ENCODE assay signal across 7 cellular contexts in genomic region chr14:103056322-103057027, GRCh38. TPM values are rescaled to one million over a fixed set of nuclear protein-coding genes. Genes with fewer than 3 reads are reported as not detected.
DNase-seq lines count a peak whose midpoint lies in the region; TF ChIP-seq lines count a peak whose summit lies in the region.

No MANE protein-coding gene starts in this region.

- DNase-seq in activated CD4-positive, alpha-beta memory T cell treated with anti-CD3 and anti-CD28 coated beads, Interleukin-2, amount 10 ng/mL, durations not matched to agents 7 days and 5 days, result no peak
- peak; percentile 70 to 85 for DNase-seq in cardiac muscle cell (ENCODE audit: low read depth in 1 of 2, low spot score in 1 of 2)
- DNase-seq in posterior vena cava (ENCODE audit: low spot score), result peak; percentile 92
- no peak for DNase-seq in OCI-LY7 (ENCODE audit: low spot score)
- no peak for DNase-seq in NCI-H774 (lab: John Stamatoyannopoulos, UW)

- no peaks in the 10 kb centered on the region for H3K79me2 ChIP-seq in OCI-LY7 (ENCODE audit: insufficient read depth, low read depth, low read length)

- H3K9ac ChIP-seq in HUES64 (ENCODE audit: low read depth, low read length), result peak overlapping the region; percentile 77

- H3K36me3 Mint-ChIP-seq in activated CD4-positive, alpha-beta memory T cell treated with anti-CD3 and anti-CD28 coated beads, Interleukin-2, amount 10 ng/mL, durations not matched to agents 7 days and 5 days (ENCODE audit: low read depth), result no peaks in the 10 kb centered on the region

- no peaks in the 10 kb centered on the region for H4K20me1 ChIP-seq in OCI-LY7 (ENCODE audit: insufficient read depth, low read length)

- POLR2A ChIA-PET in activated CD4-positive, alpha-beta memory T cell treated with anti-CD3 and anti-CD28 coated beads, Interleukin-2, amount 10 ng/mL, durations not matched to agents 7 days and 5 days (lab: Charles Lee), result no interaction called here
- POLR2A ChIA-PET in OCI-LY7 (lab: Charles Lee), result no interaction called here

- H3K4me3 ChIP-seq in GM12875 (ENCODE audit: low read depth, low read length) (peak overlapping the region; percentile 91), HUES64 (ENCODE audit: low read length) (peak overlapping the region; percentile 93), cardiac muscle cell (peak overlapping the region; percentile 92), OCI-LY7 (ENCODE audit: low read depth, low read length, poor library complexity, severe bottlenecking) (no peak overlapping the region)

- no peak overlapping the region for H3K27ac Mint-ChIP-seq in activated CD4-positive, alpha-beta memory T cell treated with anti-CD3 and anti-CD28 coated beads, Interleukin-2, amount 10 ng/mL, durations not matched to agents 7 days and 5 days

- no peaks in the 10 kb centered on the region for H3K9me3 ChIP-seq in HUES64 (ENCODE audit: insufficient read depth, low read depth, low read length)
- H3K9me3 ChIP-seq in cardiac muscle cell (ENCODE audit: low read depth), result no peaks in the 10 kb centered on the region
- H3K9me3 ChIP-seq in OCI-LY7 (ENCODE audit: low read length), result no peaks in the 10 kb centered on the region

- H3K4me1 ChIP-seq in HUES64 (ENCODE audit: insufficient read depth, low read length) (peaks cover 9% of the 10 kb centered on the region), cardiac muscle cell (ENCODE audit: low read depth) (peaks cover 11% of the 10 kb centered on the region), OCI-LY7 (ENCODE audit: insufficient read depth, low read length, poor library complexity, severe bottlenecking) (no peaks in the 10 kb centered on the region)

- no peak overlapping the region for H2AFZ ChIP-seq in OCI-LY7 (ENCODE audit: low read length)

- no peaks in the 10 kb centered on the region for H3K27me3 ChIP-seq in HUES64 (ENCODE audit: insufficient read depth, low read length)
- no peaks in the 10 kb centered on the region for H3K27me3 ChIP-seq in cardiac muscle cell

- H3K4me2 ChIP-seq in OCI-LY7 (ENCODE audit: low read length), result no peak overlapping the region

- BruUV-seq in OCI-LY7 (replicated peaks; lab: Mats Ljungman, UMichigan), result no TSS peak

- H3K27ac ChIP-seq in HUES64 (ENCODE audit: low read depth, low read length) (peak overlapping the region; percentile 65; the same call in 1 of the 2 replicates), cardiac muscle cell (peak overlapping the region; percentile 59), OCI-LY7 (ENCODE audit: low read depth, low read length, poor library complexity, severe bottlenecking) (no peak overlapping the region)

- H3K4me3 Mint-ChIP-seq in activated CD4-positive, alpha-beta memory T cell treated with anti-CD3 and anti-CD28 coated beads, Interleukin-2, amount 10 ng/mL, durations not matched to agents 7 days and 5 days, result peak overlapping the region; percentile 69

- H3K27me3 Mint-ChIP-seq in activated CD4-positive, alpha-beta memory T cell treated with anti-CD3 and anti-CD28 coated beads, Interleukin-2, amount 10 ng/mL, durations not matched to agents 7 days and 5 days, result peaks cover 31% of the 10 kb centered on the region

- intact Hi-C loops in posterior vena cava (cut with DNase I) (loop anchor here in 1 of 2 donors (5.0 kb wide), 1 partner anchor 34 kb away; no protein-coding TSS in a partner anchor), OCI-LY7 (cut with micrococcal nuclease; ENCODE audit: unreplicated experiment) (no loop called here)

- no peaks in the 10 kb centered on the region for H3K9me2 ChIP-seq in OCI-LY7 (ENCODE audit: insufficient read depth, low read length)

- CTCF ChIA-PET in activated CD4-positive, alpha-beta memory T cell treated with anti-CD3 and anti-CD28 coated beads, Interleukin-2, amount 10 ng/mL, durations not matched to agents 7 days and 5 days (lab: Charles Lee), result no interaction called here
- CTCF ChIA-PET in OCI-LY7 (lab: Charles Lee; ENCODE audit: unreplicated experiment), result no interaction called here

- no peaks in the 10 kb centered on the region for H3K9me3 Mint-ChIP-seq in activated CD4-positive, alpha-beta memory T cell treated with anti-CD3 and anti-CD28 coated beads, Interleukin-2, amount 10 ng/mL, durations not matched to agents 7 days and 5 days

- under 1% methylated on average over 42 of the region's 50 CpGs for WGBS in HUES64

- peaks cover 8% of the 10 kb centered on the region for H3K4me1 Mint-ChIP-seq in activated CD4-positive, alpha-beta memory T cell treated with anti-CD3 and anti-CD28 coated beads, Interleukin-2, amount 10 ng/mL, durations not matched to agents 7 days and 5 days

- TF ChIP-seq CTCF in GM12875 (IDR thresholded peaks at IDR 0.05; ENCODE audit: borderline replicate concordance, insufficient read depth, low read depth, low read length) (no peak), cardiac muscle cell (IDR thresholded peaks at IDR 0.05; ENCODE audit: low read depth, low read length) (no peak), OCI-LY7 (conservative IDR thresholded peaks at IDR 0.05; ENCODE audit: low read length) (no peak)

- H3K36me3 ChIP-seq in HUES64 (ENCODE audit: insufficient read depth, low read length) (no peaks in the 10 kb centered on the region), cardiac muscle cell (no peaks in the 10 kb centered on the region), OCI-LY7 (ENCODE audit: insufficient read depth, low read length) (no peaks in the 10 kb centered on the region)

RNA-seq across cellular contexts. Expression of gene CDC42BPB, which starts 0.9 kb away (rescaled TPM):
- 52.0 TPM for polyA plus RNA-seq in HUES64 (2013, experiment 1 of 2)
- 55.0 TPM for polyA plus RNA-seq in HUES64 (2013, experiment 2 of 2)
- under 1 TPM; 0.78 to 0.81 TPM for total RNA-seq in activated CD4-positive, alpha-beta memory T cell treated with anti-CD3 and anti-CD28 coated beads, Interleukin-2, amount 10 ng/mL, durations not matched to agents 7 days and 5 days
- 67.2 and 91.6 TPM in 2 replicates for total RNA-seq in cardiac muscle cell
- 18.9 and 21.7 TPM in 2 replicates for polyA plus RNA-seq in cardiac muscle cell
- total RNA-seq in posterior vena cava, result 10 to 100 TPM; 81.1 to 89.3 TPM
- 0.03 TPM in 1 of 2 replicates, not detected in the other for total RNA-seq in OCI-LY7 (2014; rRNA removed; shearing (Covaris generic))
- total RNA-seq in OCI-LY7 (2022), result 0.20 and 0.46 TPM in 2 replicates

RNA-seq across cellular contexts. Expression of gene LBHD2, which starts 27.5 kb away (rescaled TPM):
- not detected for polyA plus RNA-seq in HUES64 (2013, experiment 1 of 2)
- not detected for polyA plus RNA-seq in HUES64 (2013, experiment 2 of 2)
- not detected for total RNA-seq in activated CD4-positive, alpha-beta memory T cell treated with anti-CD3 and anti-CD28 coated beads, Interleukin-2, amount 10 ng/mL, durations not matched to agents 7 days and 5 days
- total RNA-seq in cardiac muscle cell, result not detected in 2 replicates
- not detected in 2 replicates for polyA plus RNA-seq in cardiac muscle cell
- total RNA-seq in posterior vena cava, result not detected
- not detected in 2 replicates for total RNA-seq in OCI-LY7 (2014; rRNA removed; shearing (Covaris generic))
- total RNA-seq in OCI-LY7 (2022), result not detected in 2 replicates

RNA-seq across cellular contexts. Expression of gene EXOC3L4, which starts 38.0 kb away (rescaled TPM):
- polyA plus RNA-seq in HUES64 (2013, experiment 1 of 2), result not detected
- not detected for polyA plus RNA-seq in HUES64 (2013, experiment 2 of 2)
- total RNA-seq in activated CD4-positive, alpha-beta memory T cell treated with anti-CD3 and anti-CD28 coated beads, Interleukin-2, amount 10 ng/mL, durations not matched to agents 7 days and 5 days, result not detected
- total RNA-seq in cardiac muscle cell (1.7 and 5.5 TPM in 2 replicates), posterior vena cava (1 to 10 TPM; 1.0 to 2.5 TPM), OCI-LY7 (2022) (not detected in 2 replicates)
- 2.7 and 6.3 TPM in 2 replicates for polyA plus RNA-seq in cardiac muscle cell
- total RNA-seq in OCI-LY7 (2014; rRNA removed; shearing (Covaris generic)), result not detected in 2 replicates

Comparison
In these comparisons a context has a peak if more than half of its experiments do, and no peak if none do; other contexts are left out.
1. DNase-seq: peak in cardiac muscle cell (2 of 2) and posterior vena cava (single experiment); none in activated CD4-positive, alpha-beta memory T cell treated with anti-CD3 and anti-CD28 coated beads, Interleukin-2, amount 10 ng/mL, durations not matched to agents 7 days and 5 days (single experiment), OCI-LY7 (single experiment) and NCI-H774 (single experiment).
2. RNA of gene CDC42BPB, which starts 0.9 kb away (total RNA-seq): 67.2 to 91.6 TPM in cardiac muscle cell and 81.1 to 89.3 TPM in posterior vena cava; 0.78 to 0.81 TPM in activated CD4-positive, alpha-beta memory T cell treated with anti-CD3 and anti-CD28 coated beads, Interleukin-2, amount 10 ng/mL, durations not matched to agents 7 days and 5 days and 0.03 to 0.46 TPM in OCI-LY7; every median in the first group is over 10 times any median in the second.